Comparison of ENCODE assay signal across 1 cellular context in genomic region chr22:30220338-30221009, GRCh38.
TF ChIP-seq lines count a peak whose summit lies in the region.

No MANE protein-coding gene starts in this region.

TF ChIP-seq in HCT116, 20 proteins besides CTCF, POLR2A, EP300 and RAD21:
- TF ChIP-seq CBX3 (IDR thresholded peaks at IDR 0.05; ENCODE audit: low read depth), result no peak
- TF ChIP-seq ZNF274 (IDR thresholded peaks at IDR 0.05; ENCODE audit: low read depth, low read length), result no peak
- no peak for TF ChIP-seq EZH2phosphoT487 (IDR thresholded peaks at IDR 0.05; ENCODE audit: borderline replicate concordance)
- TF ChIP-seq EZH2 (IDR thresholded peaks at IDR 0.05), result no peak
- TF ChIP-seq MAX (IDR thresholded peaks at IDR 0.05), result no peak
- TF ChIP-seq ZBTB33 (IDR thresholded peaks at IDR 0.05; ENCODE audit: extremely low read depth, insufficient replicate concordance, low read length), result no peak
- no peak for TF ChIP-seq YY1 (IDR thresholded peaks at IDR 0.05; ENCODE audit: extremely low read depth, insufficient replicate concordance, low read depth, low read length)
- no peak for TF ChIP-seq ATF3 (IDR thresholded peaks at IDR 0.05)
- TF ChIP-seq TCF7L2 (IDR thresholded peaks at IDR 0.05; ENCODE audit: borderline replicate concordance, extremely low read depth, insufficient read depth, insufficient read length), result no peak
- TF ChIP-seq ZFX (IDR thresholded peaks at IDR 0.05), result no peak
- no peak for TF ChIP-seq EGR1 (IDR thresholded peaks at IDR 0.05; ENCODE audit: low read depth)
- TF ChIP-seq FOSL1 (IDR thresholded peaks at IDR 0.05; ENCODE audit: low read depth), result no peak
- no peak for TF ChIP-seq SP1 (IDR thresholded peaks at IDR 0.05; ENCODE audit: low read depth)
- no peak for TF ChIP-seq JUND (IDR thresholded peaks at IDR 0.05)
